Comparison of ENCODE assay signal across 24 cellular contexts in genomic region chr18:1394966-1395365, GRCh38.
"Had no signal": no experiment of that assay in that cellular context is flagged by ENCODE, and none has a peak within 500 bp of the region (broad histone marks: within the 10 kb centered on the region; RNA-seq: fewer than 3 reads in every experiment).

No MANE protein-coding gene starts in this region.

- H3K9me3 ChIP-seq: left ventricle myocardium inferior, ovary, stomach, testis, thyroid gland, transverse colon, upper lobe of right lung, uterus had no signal

- DNase-seq: islet precursor cell; left ventricle myocardium inferior; mesendoderm; naive B cell; ovary; right cardiac atrium; stimulated activated CD4-positive, alpha-beta T cell treated with anti-CD3 and anti-CD28 coated beads, Interleukin-12 subunit alpha, Interleukin-12 subunit beta, amount 100 ng/mL, for 4 hours; stimulated activated CD4-positive, alpha-beta T cell treated with anti-CD3 and anti-CD28 coated beads, Interleukin-15, amount 100 ng/mL, for 24 hours; stimulated activated CD4-positive, alpha-beta T cell treated with anti-CD3 and anti-CD28 coated beads, Interleukin-2, amount 100 ng/mL, for 24 hours; stimulated activated CD4-positive, alpha-beta T cell treated with anti-CD3 and anti-CD28 coated beads, Interleukin-4, amount 100 ng/mL, for 1 hour; stimulated activated naive B cell treated with anti-CD40 and anti-IgM and Interleukin-4, amounts not matched to agents 10 μg/mL and 1 μg/mL and 100 μg/mL, for 72 hours; stimulated activated naive CD8-positive, alpha-beta T cell treated with anti-CD3 and anti-CD28 coated beads, Interleukin-15, Interleukin-2, amounts not matched to agents 100 U/mL and 50 U/mL, for 24 hours; stomach; testis; thyroid gland; transverse colon; upper lobe of right lung; uterus had no signal

- H3K4me1 ChIP-seq: left ventricle myocardium inferior, stomach, testis, thyroid gland, transverse colon, upper lobe of right lung, uterus had no signal

- H3K9me3 Mint-ChIP-seq: mesothelial cell of epicardium; stimulated activated naive B cell treated with anti-CD40 and anti-IgM and Interleukin-4, amounts not matched to agents 10 μg/mL and 1 μg/mL and 100 μg/mL, for 72 hours had no signal

- H3K36me3 Mint-ChIP-seq: mesothelial cell of epicardium; naive B cell; natural killer cell treated with Interleukin-12 subunit alpha and Interleukin-12 subunit beta and Interleukin-15 and Interleukin-18, amount 100 ng/mL, for 72 hours; stimulated activated naive B cell treated with anti-CD40 and anti-IgM and Interleukin-4, amounts not matched to agents 10 μg/mL and 1 μg/mL and 100 μg/mL, for 72 hours had no signal

- H3K27ac Mint-ChIP-seq: mesothelial cell of epicardium; naive B cell; natural killer cell treated with Interleukin-12 subunit alpha and Interleukin-12 subunit beta and Interleukin-15 and Interleukin-18, amount 100 ng/mL, for 72 hours; progenitor cell of endocrine pancreas; stimulated activated naive B cell treated with anti-CD40 and anti-IgM and Interleukin-4, amounts not matched to agents 10 μg/mL and 1 μg/mL and 100 μg/mL, for 72 hours had no signal

- ATAC-seq: natural killer cell treated with Interleukin-12 subunit alpha and Interleukin-12 subunit beta and Interleukin-15 and Interleukin-18, amount 100 ng/mL, for 72 hours; right cardiac atrium; sciatic nerve; stimulated activated naive B cell treated with anti-CD40 and anti-IgM and Interleukin-4, amounts not matched to agents 10 μg/mL and 1 μg/mL and 100 μg/mL, for 72 hours; stimulated activated naive CD8-positive, alpha-beta T cell treated with anti-CD3 and anti-CD28 coated beads, Interleukin-15, Interleukin-2, amounts not matched to agents 100 U/mL and 50 U/mL, for 24 hours; upper lobe of right lung had no signal

- H3K36me3 ChIP-seq: left ventricle myocardium inferior, ovary, stomach, thyroid gland, transverse colon, upper lobe of right lung, uterus had no signal

- H3K27me3 Mint-ChIP-seq: natural killer cell treated with Interleukin-12 subunit alpha and Interleukin-12 subunit beta and Interleukin-15 and Interleukin-18, amount 100 ng/mL, for 72 hours; stimulated activated naive B cell treated with anti-CD40 and anti-IgM and Interleukin-4, amounts not matched to agents 10 μg/mL and 1 μg/mL and 100 μg/mL, for 72 hours had no signal

- H3K4me1 Mint-ChIP-seq: mesothelial cell of epicardium; naive B cell; stimulated activated naive B cell treated with anti-CD40 and anti-IgM and Interleukin-4, amounts not matched to agents 10 μg/mL and 1 μg/mL and 100 μg/mL, for 72 hours had no signal

- H3K4me3 Mint-ChIP-seq: mesothelial cell of epicardium; naive B cell; natural killer cell treated with Interleukin-12 subunit alpha and Interleukin-12 subunit beta and Interleukin-15 and Interleukin-18, amount 100 ng/mL, for 72 hours; stimulated activated naive B cell treated with anti-CD40 and anti-IgM and Interleukin-4, amounts not matched to agents 10 μg/mL and 1 μg/mL and 100 μg/mL, for 72 hours had no signal

- H3K4me3 ChIP-seq: left ventricle myocardium inferior, lung, ovary, skin epidermis, stomach, testis, thyroid gland, transverse colon, upper lobe of right lung, uterus had no signal

- H3K27ac ChIP-seq: left ventricle myocardium inferior, ovary, skin epidermis, stomach, testis, thyroid gland, transverse colon, upper lobe of right lung, uterus had no signal

- H3K27me3 ChIP-seq: ovary, stomach, testis, thyroid gland, transverse colon, upper lobe of right lung, uterus had no signal
